In the genomic region with DNA sequence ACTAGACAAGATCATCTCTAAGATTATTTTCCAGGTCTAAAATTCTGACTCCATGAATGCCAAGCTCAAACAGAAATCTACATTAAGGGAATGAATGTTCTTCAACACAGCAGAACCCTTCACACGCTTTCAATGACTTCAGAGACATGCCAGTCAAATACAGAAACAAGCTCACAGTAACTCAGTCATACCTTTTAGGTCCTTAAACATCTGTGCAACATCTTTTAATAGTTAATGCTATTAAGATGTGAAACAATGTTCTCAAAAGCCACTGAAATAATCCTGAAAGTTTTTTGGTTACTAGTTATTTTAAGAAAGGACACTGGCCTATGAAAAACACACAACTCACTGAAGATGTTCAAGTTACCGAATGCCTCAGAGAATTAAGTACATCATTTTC, we compare ENCODE assay signal across 10 cellular contexts. TPM values are rescaled to one million over a fixed set of nuclear protein-coding genes. Genes with fewer than 3 reads are reported as not detected.
DNase-seq lines count a peak whose midpoint lies in the region; ATAC-seq and TF ChIP-seq lines count a peak whose summit lies in the region.
"Had no signal": no experiment of that assay in that cellular context is flagged by ENCODE, and none has a peak within 500 bp of the region (broad histone marks: within the 10 kb centered on the region; RNA-seq: fewer than 3 reads in every experiment).

No MANE protein-coding gene starts in this region.

- peak overlapping the region; percentile 81 for H3K4me3 ChIP-seq in OCI-LY7 (ENCODE audit: low read depth, low read length, poor library complexity, severe bottlenecking)

- CTCF ChIA-PET in activated CD4-positive, alpha-beta T cell treated with anti-CD3 and anti-CD28 coated beads, Interleukin-2, amount 10 ng/mL, durations not matched to agents 7 days and 5 days (lab: Charles Lee) = interaction anchor here (0.7 kb wide), 1 partner anchor 266 kb away, joined by 3 read pairs; a partner anchor contains a TSS
- CTCF ChIA-PET in OCI-LY7 (lab: Charles Lee; ENCODE audit: unreplicated experiment) = no interaction called here

- H3K9me3 ChIP-seq in OCI-LY7 (ENCODE audit: low read length) = no peaks in the 10 kb centered on the region
- H3K9me3 ChIP-seq: colonic mucosa had no signal

- TSS peak; percentile 31 for BruUV-seq in OCI-LY7 (replicated peaks; lab: Mats Ljungman, UMichigan)

- POLR2A ChIA-PET in activated CD4-positive, alpha-beta T cell treated with anti-CD3 and anti-CD28 coated beads, Interleukin-2, amount 10 ng/mL, durations not matched to agents 7 days and 5 days (lab: Charles Lee) = no interaction called here
- POLR2A ChIA-PET in OCI-LY7 (lab: Charles Lee) = interaction anchor here (0.5 to 0.6 kb wide), 2 partner anchors 18 to 171 kb away, joined by 3 read pairs; no protein-coding TSS in a partner anchor

- peaks cover 12% of the 10 kb centered on the region; the same call in 1 of the 2 replicates for H4K20me1 ChIP-seq in OCI-LY7 (ENCODE audit: insufficient read depth, low read length)

- H3K27me3 Mint-ChIP-seq in activated CD4-positive, alpha-beta T cell treated with anti-CD3 and anti-CD28 coated beads, Interleukin-2, amount 10 ng/mL, durations not matched to agents 7 days and 5 days = peaks cover 12% of the 10 kb centered on the region
- no peaks in the 10 kb centered on the region for H3K27me3 Mint-ChIP-seq in effector memory CD8-positive, alpha-beta T cell

- no peaks in the 10 kb centered on the region for H3K9me3 Mint-ChIP-seq in activated CD4-positive, alpha-beta T cell treated with anti-CD3 and anti-CD28 coated beads, Interleukin-2, amount 10 ng/mL, durations not matched to agents 7 days and 5 days
- no peaks in the 10 kb centered on the region for H3K9me3 Mint-ChIP-seq in effector memory CD8-positive, alpha-beta T cell

- peaks cover 53% of the 10 kb centered on the region for H3K36me3 ChIP-seq in OCI-LY7 (ENCODE audit: insufficient read depth, low read length)
- H3K36me3 ChIP-seq: colonic mucosa had no signal

- TF ChIP-seq CTCF in OCI-LY7 (conservative IDR thresholded peaks at IDR 0.05; ENCODE audit: low read length) = no peak

- H3K4me1 ChIP-seq in OCI-LY7 (ENCODE audit: insufficient read depth, low read length, poor library complexity, severe bottlenecking) = peaks cover 36% of the 10 kb centered on the region
- H3K4me1 ChIP-seq: colonic mucosa had no signal

- H3K27ac Mint-ChIP-seq in activated CD4-positive, alpha-beta T cell treated with anti-CD3 and anti-CD28 coated beads, Interleukin-2, amount 10 ng/mL, durations not matched to agents 7 days and 5 days = peak overlapping the region; percentile 31
- peak overlapping the region; percentile 44 to 90 for H3K27ac Mint-ChIP-seq in effector memory CD8-positive, alpha-beta T cell

- H3K27ac ChIP-seq in OCI-LY7 (ENCODE audit: low read depth, low read length, poor library complexity, severe bottlenecking) = no peak overlapping the region
- H3K27ac ChIP-seq: colonic mucosa had no signal

- peaks cover 62% of the 10 kb centered on the region; the same call in 1 of the 2 replicates for H3K79me2 ChIP-seq in OCI-LY7 (ENCODE audit: insufficient read depth, low read depth, low read length)

- no peak for ATAC-seq in effector memory CD8-positive, alpha-beta T cell (replicated peaks)

- peaks cover 52% of the 10 kb centered on the region for H3K4me1 Mint-ChIP-seq in activated CD4-positive, alpha-beta T cell treated with anti-CD3 and anti-CD28 coated beads, Interleukin-2, amount 10 ng/mL, durations not matched to agents 7 days and 5 days
- peaks cover 21 to 27% of the 10 kb centered on the region in 2 donors for H3K4me1 Mint-ChIP-seq in effector memory CD8-positive, alpha-beta T cell (ENCODE audit: low read depth in 2 of 2)

- intact Hi-C loops in OCI-LY7 (cut with micrococcal nuclease; ENCODE audit: unreplicated experiment) = loop anchor here (10.0 kb wide), 1 partner anchor 661 kb away; a partner anchor contains a TSS

- H3K36me3 Mint-ChIP-seq in activated CD4-positive, alpha-beta T cell treated with anti-CD3 and anti-CD28 coated beads, Interleukin-2, amount 10 ng/mL, durations not matched to agents 7 days and 5 days (ENCODE audit: low read depth) = peaks cover 34% of the 10 kb centered on the region
- peaks cover 31% of the 10 kb centered on the region for H3K36me3 Mint-ChIP-seq in effector memory CD8-positive, alpha-beta T cell (ENCODE audit: insufficient read depth)

- no peak overlapping the region for H2AFZ ChIP-seq in OCI-LY7 (ENCODE audit: low read length)

- no peaks in the 10 kb centered on the region for H3K9me2 ChIP-seq in OCI-LY7 (ENCODE audit: insufficient read depth, low read length)

- no peak for DNase-seq in activated CD4-positive, alpha-beta T cell treated with anti-CD3 and anti-CD28 coated beads, Interleukin-2, amount 10 ng/mL, durations not matched to agents 7 days and 5 days
- no peak for DNase-seq in activated CD4-positive, alpha-beta T cell treated with anti-CD3 and anti-CD28 coated beads for 48 hours
- DNase-seq in OCI-LY7 (ENCODE audit: low spot score) = no peak
- DNase-seq in effector memory CD8-positive, alpha-beta T cell = no peak
- DNase-seq in pons (ENCODE audit: low spot score) = peak; percentile 74
- no peak for DNase-seq in CD1c-positive myeloid dendritic cell (ENCODE audit: extremely low spot score)
- no peak for DNase-seq in stimulated activated CD4-positive, alpha-beta T cell treated with anti-CD3 and anti-CD28 coated beads, Interleukin-1b, Interleukin-23, amount 100 ng/mL, for 48 hours
- no peak for DNase-seq in DMS 273 treated with DMSO at 0.1 percent for 48 hours (lab: John Stamatoyannopoulos, UW)
- DNase-seq: activated CD8-positive, alpha-beta memory T cell treated with anti-CD3 and anti-CD28 coated beads for 24 hours; colonic mucosa had no signal

- peak overlapping the region; percentile 84 for H3K4me2 ChIP-seq in OCI-LY7 (ENCODE audit: low read length)

- H3K4me3 Mint-ChIP-seq in activated CD4-positive, alpha-beta T cell treated with anti-CD3 and anti-CD28 coated beads, Interleukin-2, amount 10 ng/mL, durations not matched to agents 7 days and 5 days = peak overlapping the region; percentile 40
- H3K4me3 Mint-ChIP-seq in effector memory CD8-positive, alpha-beta T cell = peak overlapping the region in 1 of 2 donors; percentile 93

RNA-seq across cellular contexts. Expression of a gene that starts 2.5 kb away (rescaled TPM):
- 10 to 100 TPM; 72.2 to 81.6 TPM for total RNA-seq in activated CD4-positive, alpha-beta T cell treated with anti-CD3 and anti-CD28 coated beads, Interleukin-2, amount 10 ng/mL, durations not matched to agents 7 days and 5 days
- 48.9 and 78.7 TPM in 2 replicates for total RNA-seq in OCI-LY7 (2014; rRNA removed; shearing (Covaris generic))
- 95.1 and 95.6 TPM in 2 replicates for total RNA-seq in OCI-LY7 (2022)
